ENCODE assay signal across 1 cellular context in genomic region chr1:13700521-13701273, GRCh38.
TF ChIP-seq lines count a peak whose summit lies in the region.

No MANE protein-coding gene starts in this region.

TF ChIP-seq in GM12878, 131 proteins besides CTCF, POLR2A, EP300 and RAD21 (continued from another document):
- TF ChIP-seq IKZF2 (IDR thresholded peaks at IDR 0.05) (0 out of 4 replicates have a peak, but pooled peaks of 1 of the 2 experiments have one; percentile 19), CHD1 (IDR thresholded peaks at IDR 0.05; ENCODE audit: low read depth, low read length) (no peak), CREB1 (IDR thresholded peaks at IDR 0.05; ENCODE audit: low read depth) (no peak)
